ENCODE assay signal across 1 cellular context in the genomic region with DNA sequence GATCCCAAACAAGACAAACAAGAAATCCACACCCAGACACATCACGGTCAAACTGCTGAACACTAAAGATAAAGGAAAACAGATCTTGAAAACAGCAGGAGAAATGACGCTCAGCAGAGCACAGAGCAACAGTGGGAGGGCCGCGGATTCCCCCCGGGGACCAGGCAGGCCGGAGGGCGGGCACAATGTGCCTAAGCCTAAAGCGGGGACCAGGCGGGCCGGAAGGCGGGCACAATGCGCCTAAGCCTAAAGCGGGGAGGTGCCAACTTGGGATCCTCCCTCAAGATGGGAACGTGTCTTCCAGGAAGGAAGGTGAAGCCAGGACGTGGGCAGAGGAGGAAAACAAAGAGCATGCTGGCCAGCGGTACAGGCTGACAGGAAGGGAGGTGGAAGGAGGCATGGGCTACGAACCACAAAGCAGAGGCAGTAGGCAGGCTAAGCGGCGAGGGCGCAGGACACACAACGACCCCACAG.
TF ChIP-seq lines count a peak whose summit lies in the region.

No MANE protein-coding gene starts in this region.

TF ChIP-seq in HepG2, 621 proteins besides CTCF, POLR2A, EP300 and RAD21:
- TF ChIP-seq ETV6 (CRISPR knock-in tag; conservative IDR thresholded peaks at IDR 0.05) (no peak), ZNF609 (CRISPR knock-in tag; IDR thresholded peaks at IDR 0.05; ENCODE audit: borderline replicate concordance) (no peak), HMGA1 (CRISPR knock-in tag; conservative IDR thresholded peaks at IDR 0.05) (no peak), MAF1 (CRISPR knock-in tag; IDR thresholded peaks at IDR 0.05; ENCODE audit: borderline replicate concordance) (no peak), ATF7-NPFF (CRISPR knock-in tag; IDR thresholded peaks at IDR 0.05; ENCODE audit: low read depth) (no peak), ZNF652 (CRISPR knock-in tag; IDR thresholded peaks at IDR 0.05; ENCODE audit: borderline replicate concordance, low read depth) (no peak), ZNF883 (CRISPR knock-in tag; IDR thresholded peaks at IDR 0.05; ENCODE audit: not compliant biosample characterization) (no peak)
- TF ChIP-seq, protein P1, sequence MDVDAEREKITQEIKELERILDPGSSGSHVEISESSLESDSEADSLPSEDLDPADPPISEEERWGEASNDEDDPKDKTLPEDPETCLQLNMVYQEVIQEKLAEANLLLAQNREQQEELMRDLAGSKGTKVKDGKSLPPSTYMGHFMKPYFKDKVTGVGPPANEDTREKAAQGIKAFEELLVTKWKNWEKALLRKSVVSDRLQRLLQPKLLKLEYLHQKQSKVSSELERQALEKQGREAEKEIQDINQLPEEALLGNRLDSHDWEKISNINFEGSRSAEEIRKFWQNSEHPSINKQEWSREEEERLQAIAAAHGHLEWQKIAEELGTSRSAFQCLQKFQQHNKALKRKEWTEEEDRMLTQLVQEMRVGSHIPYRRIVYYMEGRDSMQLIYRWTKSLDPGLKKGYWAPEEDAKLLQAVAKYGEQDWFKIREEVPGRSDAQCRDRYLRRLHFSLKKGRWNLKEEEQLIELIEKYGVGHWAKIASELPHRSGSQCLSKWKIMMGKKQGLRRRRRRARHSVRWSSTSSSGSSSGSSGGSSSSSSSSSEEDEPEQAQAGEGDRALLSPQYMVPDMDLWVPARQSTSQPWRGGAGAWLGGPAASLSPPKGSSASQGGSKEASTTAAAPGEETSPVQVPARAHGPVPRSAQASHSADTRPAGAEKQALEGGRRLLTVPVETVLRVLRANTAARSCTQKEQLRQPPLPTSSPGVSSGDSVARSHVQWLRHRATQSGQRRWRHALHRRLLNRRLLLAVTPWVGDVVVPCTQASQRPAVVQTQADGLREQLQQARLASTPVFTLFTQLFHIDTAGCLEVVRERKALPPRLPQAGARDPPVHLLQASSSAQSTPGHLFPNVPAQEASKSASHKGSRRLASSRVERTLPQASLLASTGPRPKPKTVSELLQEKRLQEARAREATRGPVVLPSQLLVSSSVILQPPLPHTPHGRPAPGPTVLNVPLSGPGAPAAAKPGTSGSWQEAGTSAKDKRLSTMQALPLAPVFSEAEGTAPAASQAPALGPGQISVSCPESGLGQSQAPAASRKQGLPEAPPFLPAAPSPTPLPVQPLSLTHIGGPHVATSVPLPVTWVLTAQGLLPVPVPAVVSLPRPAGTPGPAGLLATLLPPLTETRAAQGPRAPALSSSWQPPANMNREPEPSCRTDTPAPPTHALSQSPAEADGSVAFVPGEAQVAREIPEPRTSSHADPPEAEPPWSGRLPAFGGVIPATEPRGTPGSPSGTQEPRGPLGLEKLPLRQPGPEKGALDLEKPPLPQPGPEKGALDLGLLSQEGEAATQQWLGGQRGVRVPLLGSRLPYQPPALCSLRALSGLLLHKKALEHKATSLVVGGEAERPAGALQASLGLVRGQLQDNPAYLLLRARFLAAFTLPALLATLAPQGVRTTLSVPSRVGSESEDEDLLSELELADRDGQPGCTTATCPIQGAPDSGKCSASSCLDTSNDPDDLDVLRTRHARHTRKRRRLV (CRISPR knock-in tag; IDR thresholded peaks at IDR 0.05) = no peak
- TF ChIP-seq, protein P2, sequence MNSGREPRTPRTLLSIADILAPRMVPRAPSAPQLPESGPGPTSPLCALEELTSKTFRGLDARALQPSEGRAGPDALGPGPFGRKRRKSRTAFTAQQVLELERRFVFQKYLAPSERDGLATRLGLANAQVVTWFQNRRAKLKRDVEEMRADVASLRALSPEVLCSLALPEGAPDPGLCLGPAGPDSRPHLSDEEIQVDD (CRISPR knock-in tag; IDR thresholded peaks at IDR 0.05; ENCODE audit: borderline replicate concordance) = no peak
